Comparison of ENCODE assay signal across 1 cellular context in genomic region chr13:113457510-113457909, GRCh38.
TF ChIP-seq lines count a peak whose summit lies in the region.

No MANE protein-coding gene starts in this region.

TF ChIP-seq in HCT116, 20 proteins besides CTCF, POLR2A, EP300 and RAD21:
- TF ChIP-seq ZFX (IDR thresholded peaks at IDR 0.05) (no peak), ELF1 (IDR thresholded peaks at IDR 0.05; ENCODE audit: borderline replicate concordance, low read depth) (no peak), EZH2phosphoT487 (IDR thresholded peaks at IDR 0.05; ENCODE audit: borderline replicate concordance) (no peak), ZNF274 (IDR thresholded peaks at IDR 0.05; ENCODE audit: low read depth, low read length) (no peak), FOSL1 (IDR thresholded peaks at IDR 0.05; ENCODE audit: low read depth) (no peak), JUND (IDR thresholded peaks at IDR 0.05) (no peak), CBX3 (IDR thresholded peaks at IDR 0.05; ENCODE audit: low read depth) (no peak), YY1 (IDR thresholded peaks at IDR 0.05; ENCODE audit: extremely low read depth, insufficient replicate concordance, low read depth, low read length) (no peak)
- TF ChIP-seq, protein P1, sequence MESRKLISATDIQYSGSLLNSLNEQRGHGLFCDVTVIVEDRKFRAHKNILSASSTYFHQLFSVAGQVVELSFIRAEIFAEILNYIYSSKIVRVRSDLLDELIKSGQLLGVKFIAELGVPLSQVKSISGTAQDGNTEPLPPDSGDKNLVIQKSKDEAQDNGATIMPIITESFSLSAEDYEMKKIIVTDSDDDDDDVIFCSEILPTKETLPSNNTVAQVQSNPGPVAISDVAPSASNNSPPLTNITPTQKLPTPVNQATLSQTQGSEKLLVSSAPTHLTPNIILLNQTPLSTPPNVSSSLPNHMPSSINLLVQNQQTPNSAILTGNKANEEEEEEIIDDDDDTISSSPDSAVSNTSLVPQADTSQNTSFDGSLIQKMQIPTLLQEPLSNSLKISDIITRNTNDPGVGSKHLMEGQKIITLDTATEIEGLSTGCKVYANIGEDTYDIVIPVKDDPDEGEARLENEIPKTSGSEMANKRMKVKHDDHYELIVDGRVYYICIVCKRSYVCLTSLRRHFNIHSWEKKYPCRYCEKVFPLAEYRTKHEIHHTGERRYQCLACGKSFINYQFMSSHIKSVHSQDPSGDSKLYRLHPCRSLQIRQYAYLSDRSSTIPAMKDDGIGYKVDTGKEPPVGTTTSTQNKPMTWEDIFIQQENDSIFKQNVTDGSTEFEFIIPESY (IDR thresholded peaks at IDR 0.05; ENCODE audit: extremely low read depth, insufficient replicate concordance, low read length), result no peak
